ENCODE assay signal across 28 cellular contexts in the genomic region with DNA sequence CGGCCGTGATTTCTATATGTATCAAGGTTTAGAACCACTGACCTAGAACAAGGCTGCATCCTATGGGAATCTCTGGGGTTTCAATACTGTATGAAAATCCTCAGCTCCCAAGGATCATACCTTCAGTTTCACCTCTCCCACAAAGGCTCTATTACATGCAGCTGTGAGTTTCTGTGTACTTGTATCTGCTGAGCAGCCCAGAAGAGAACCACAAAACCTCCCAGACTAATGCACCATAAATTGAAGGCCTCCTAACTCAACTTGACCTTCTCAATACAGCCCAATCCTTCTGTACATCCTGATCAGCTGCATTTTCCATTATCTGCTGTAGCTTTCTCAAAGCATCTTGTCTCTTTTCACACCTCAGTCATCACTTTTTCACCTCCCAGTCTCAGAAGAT. TPM values are rescaled to one million over a fixed set of nuclear protein-coding genes. Genes with fewer than 3 reads are reported as not detected.
"Had no signal": no experiment of that assay in that cellular context is flagged by ENCODE, and none has a peak within 500 bp of the region (broad histone marks: within the 10 kb centered on the region; RNA-seq: fewer than 3 reads in every experiment).

No MANE protein-coding gene starts in this region.

- H3K4me3 ChIP-seq: coronary artery, dorsolateral prefrontal cortex, esophagus muscularis mucosa, gastroesophageal sphincter, heart left ventricle, left lung, lower lobe of right lung, mucosa of descending colon had no signal

- ATAC-seq: gastroesophageal sphincter, heart left ventricle, left lung, left ventricle myocardium superior, lower lobe of right lung, mucosa of descending colon had no signal

- H3K4me1 ChIP-seq: foreskin keratinocyte had no signal

- H3K9me3 ChIP-seq: esophagus muscularis mucosa, gastroesophageal sphincter, heart left ventricle, left lung, lower lobe of right lung, mucosa of descending colon had no signal

- FAIRE-seq: colon, endothelial cell of umbilical vein, frontal cortex, islet of Langerhans, keratinocyte had no signal

- H3K36me3 ChIP-seq: esophagus muscularis mucosa, gastroesophageal sphincter, heart left ventricle, left lung, lower lobe of right lung had no signal

- H3K27ac ChIP-seq: coronary artery, dorsolateral prefrontal cortex, esophagus muscularis mucosa, foreskin keratinocyte, gastroesophageal sphincter, heart left ventricle, left lung, lower lobe of right lung had no signal

- DNase-seq: dermis blood vessel endothelial cell; dorsolateral prefrontal cortex; effector CD4-positive, alpha-beta T cell; effector memory CD4-positive, alpha-beta T cell; heart left ventricle; hippocampal formation; left cardiac atrium; left lung; left ventricle myocardium superior; lower lobe of right lung; mesenchymal stem cell; mucosa of descending colon; naive B cell had no signal

RNA-seq across cellular contexts. Expression of a gene that starts 5.4 kb away (rescaled TPM):
- total RNA-seq: dermis blood vessel endothelial cell, endothelial cell of umbilical vein, epithelial cell of proximal tubule, foreskin keratinocyte, kidney epithelial cell, lower lobe of right lung, lung microvascular endothelial cell, mesenteric fat pad, myocyte had no signal
- polyA plus RNA-seq: endothelial cell of umbilical vein, esophagus, foreskin keratinocyte, heart left ventricle had no signal
